In the genomic region with DNA sequence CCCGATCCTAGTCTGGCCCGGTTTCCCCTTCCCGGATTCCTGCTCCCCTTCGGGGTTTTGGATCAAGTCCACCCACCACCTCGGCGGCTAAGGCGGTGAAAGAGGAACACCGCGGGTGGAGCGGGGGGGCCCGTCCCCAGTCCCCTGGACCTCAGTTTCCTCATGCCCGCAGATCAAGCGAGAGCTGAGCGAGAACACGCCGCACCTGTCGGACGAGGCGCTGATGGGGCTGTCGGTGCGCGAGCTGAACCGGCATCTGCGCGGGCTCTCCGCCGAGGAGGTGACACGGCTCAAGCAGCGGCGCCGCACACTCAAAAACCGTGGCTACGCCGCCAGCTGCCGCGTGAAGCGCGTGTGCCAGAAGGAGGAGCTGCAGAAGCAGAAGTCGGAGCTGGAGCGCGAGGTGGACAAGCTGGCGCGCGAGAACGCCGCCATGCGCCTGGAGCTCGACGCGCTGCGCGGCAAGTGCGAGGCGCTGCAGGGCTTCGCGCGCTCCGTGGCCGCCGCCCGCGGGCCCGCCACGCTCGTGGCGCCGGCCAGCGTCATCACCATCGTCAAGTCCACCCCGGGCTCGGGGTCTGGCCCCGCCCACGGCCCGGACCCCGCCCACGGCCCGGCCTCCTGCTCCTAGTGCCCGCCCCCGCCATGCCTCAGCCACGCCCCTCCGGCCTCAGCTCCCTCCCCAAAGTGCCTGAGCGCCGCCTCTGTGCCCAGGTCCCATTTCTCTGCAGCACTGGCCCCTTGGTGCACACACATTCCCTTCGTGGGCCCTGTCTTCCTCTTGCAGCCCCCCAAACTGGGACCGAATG, we compare ENCODE assay signal across 8 cellular contexts.
DNase-seq lines count a peak whose midpoint lies in the region; ATAC-seq and TF ChIP-seq lines count a peak whose summit lies in the region.

No MANE protein-coding gene starts in this region.

- peak; percentile 52 for ATAC-seq in GM19452 (IDR thresholded peaks at IDR 0.05; ENCODE audit: unreplicated experiment)
- ATAC-seq in GM19455 (IDR thresholded peaks at IDR 0.05; ENCODE audit: unreplicated experiment), result no peak
- ATAC-seq in GM18519 (IDR thresholded peaks at IDR 0.05; ENCODE audit: low FRiP score, unreplicated experiment), result no peak

- TF ChIP-seq CTCF in astrocyte of the spinal cord (IDR thresholded peaks at IDR 0.05; ENCODE audit: low read depth, low read length), result peak; percentile 25

- in situ Hi-C loops in astrocyte of the spinal cord (cut with HindIII; ENCODE audit: low sequenced_read_pairs), result no loop called here

- H3K4me3 ChIP-seq in astrocyte of the spinal cord (ENCODE audit: low read depth, low read length), result peak overlapping the region; percentile 15

- DNase-seq in T-helper 2 cell (peak; percentile 35 to 77 (median 69)), astrocyte of the spinal cord (ENCODE audit: low read depth, low spot score) (peak; percentile 71), iPS-NIHi7 (ENCODE audit: extremely low spot score) (peak; percentile 92), foreskin melanocyte (no peak)
- peak; percentile 62 for DNase-seq in stimulated activated CD4-positive, alpha-beta T cell treated with anti-CD3 and anti-CD28 coated beads, Interleukin-1b, Interleukin-23, amount 100 ng/mL, for 48 hours
